15 cellular contexts compared by ENCODE assay signal in genomic region chr6:139852484-139853140, GRCh38.
DNase-seq lines count a peak whose midpoint lies in the region; ATAC-seq and FAIRE-seq lines count a peak whose summit lies in the region.
"Had no signal": no experiment of that assay in that cellular context is flagged by ENCODE, and none has a peak within 500 bp of the region (broad histone marks: within the 10 kb centered on the region; RNA-seq: fewer than 3 reads in every experiment).

No MANE protein-coding gene starts in this region.

- DNase-seq in GM19239 (ENCODE audit: insufficient read length, low spot score) (no peak), RKO (ENCODE audit: low spot score) (peak; percentile 13), glomerular visceral epithelial cell (ENCODE audit: extremely low spot score) (peak; percentile 67), renal cortical epithelial cell (ENCODE audit: low read depth) (peak; percentile 60), dedifferentiated amniotic fluid mesenchymal stem cell (ENCODE audit: extremely low spot score) (no peak), NCI-H510A (lab: John Stamatoyannopoulos, UW) (no peak)
- no peak for DNase-seq in central memory CD4-positive, alpha-beta T cell
- DNase-seq: activated CD8-positive, alpha-beta memory T cell treated with anti-CD3 and anti-CD28 coated beads, Interleukin-2, amount 50 U/mL, for 4 hours; aorta; immature natural killer cell; NCI-H446; Right ventricle myocardium superior; stimulated activated CD4-positive, alpha-beta T cell treated with anti-CD3 and anti-CD28 coated beads, Interleukin-4, amount 100 ng/mL, for 1 hour; stimulated activated naive CD8-positive, alpha-beta T cell treated with anti-CD3 and anti-CD28 coated beads, Interleukin-15, amount 100 ng/mL, for 72 hours had no signal

- ATAC-seq in HG03342 (IDR thresholded peaks at IDR 0.05; ENCODE audit: unreplicated experiment), result no peak
- ATAC-seq: stimulated activated naive CD8-positive, alpha-beta T cell treated with anti-CD3 and anti-CD28 coated beads, Interleukin-15, amount 100 ng/mL, for 72 hours had no signal

- FAIRE-seq in GM19239 (lab: Jason Lieb, UNC), result peak; percentile 74

Comparison
In these comparisons a context has a peak if more than half of its experiments do, and no peak if none do; other contexts are left out.
1. DNase-seq: peak in RKO (single experiment), glomerular visceral epithelial cell (single experiment) and renal cortical epithelial cell (single experiment); none in GM19239 (single experiment), dedifferentiated amniotic fluid mesenchymal stem cell (single experiment), central memory CD4-positive, alpha-beta T cell (single experiment) and NCI-H510A (single experiment).